ENCODE assay signal across 1 cellular context in the genomic region with DNA sequence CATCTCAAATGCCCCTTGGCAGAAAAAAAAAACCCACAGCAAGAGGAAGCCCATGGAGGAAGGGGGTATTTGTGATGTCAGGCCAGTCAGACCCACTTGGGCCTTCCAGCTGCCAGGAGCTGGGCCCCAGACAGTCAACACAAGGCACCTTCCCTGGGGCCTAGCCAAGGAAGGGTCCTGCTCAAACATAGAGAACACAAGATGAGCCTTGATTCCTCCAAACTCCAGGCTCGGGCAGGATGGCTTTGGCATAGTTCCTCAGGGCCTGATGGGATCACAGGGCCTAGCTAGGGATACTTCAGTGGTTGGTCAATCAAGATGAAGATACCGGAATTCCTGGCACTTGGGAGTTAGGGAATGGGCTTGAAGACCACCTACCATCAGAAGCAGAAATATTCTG.
TF ChIP-seq lines count a peak whose summit lies in the region.

No MANE protein-coding gene starts in this region.

TF ChIP-seq in WTC11, 78 proteins besides CTCF, POLR2A, EP300 and RAD21:
- no peak for TF ChIP-seq CREB1 (CRISPR knock-in tag; IDR thresholded peaks at IDR 0.05)
- TF ChIP-seq CBFB (CRISPR knock-in tag; IDR thresholded peaks at IDR 0.05; ENCODE audit: low read depth) = no peak
- TF ChIP-seq, protein P1, sequence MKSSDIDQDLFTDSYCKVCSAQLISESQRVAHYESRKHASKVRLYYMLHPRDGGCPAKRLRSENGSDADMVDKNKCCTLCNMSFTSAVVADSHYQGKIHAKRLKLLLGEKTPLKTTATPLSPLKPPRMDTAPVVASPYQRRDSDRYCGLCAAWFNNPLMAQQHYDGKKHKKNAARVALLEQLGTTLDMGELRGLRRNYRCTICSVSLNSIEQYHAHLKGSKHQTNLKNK (CRISPR knock-in tag; IDR thresholded peaks at IDR 0.05) = no peak
- TF ChIP-seq, protein P2, sequence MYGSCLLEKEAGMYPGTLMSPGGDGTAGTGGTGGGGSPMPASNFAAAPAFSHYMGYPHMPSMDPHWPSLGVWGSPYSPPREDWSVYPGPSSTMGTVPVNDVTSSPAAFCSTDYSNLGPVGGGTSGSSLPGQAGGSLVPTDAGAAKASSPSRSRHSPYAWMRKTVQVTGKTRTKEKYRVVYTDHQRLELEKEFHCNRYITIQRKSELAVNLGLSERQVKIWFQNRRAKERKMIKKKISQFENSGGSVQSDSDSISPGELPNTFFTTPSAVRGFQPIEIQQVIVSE (CRISPR knock-in tag; IDR thresholded peaks at IDR 0.05; ENCODE audit: borderline replicate concordance) = no peak
TF ChIP-seq in WTC11: peak in this region for 0.
